Comparison of ENCODE assay signal across 23 cellular contexts in genomic region chrX:96792047-96792446, GRCh38.
"Had no signal": no experiment of that assay in that cellular context is flagged by ENCODE, and none has a peak within 500 bp of the region (broad histone marks: within the 10 kb centered on the region; RNA-seq: fewer than 3 reads in every experiment).

No MANE protein-coding gene starts in this region.

- H2AFZ ChIP-seq: neural progenitor cell had no signal

- H3K9me3 ChIP-seq: esophagus squamous epithelium, lower lobe of right lung, spleen, thoracic aorta, tibial nerve, upper lobe of right lung, uterus had no signal

- ATAC-seq: effector memory CD8-positive, alpha-beta T cell; lower lobe of right lung; naive thymus-derived CD4-positive, alpha-beta T cell; stimulated activated memory B cell treated with anti-CD40 and anti-IgM and Interleukin-4, amounts not matched to agents 10 μg/mL and 1 μg/mL and 100 μg/mL, for 72 hours; stimulated activated naive CD8-positive, alpha-beta T cell treated with anti-CD3 and anti-CD28 coated beads, Interleukin-15, Interleukin-2, amounts not matched to agents 100 U/mL and 50 U/mL, for 24 hours; upper lobe of right lung had no signal

- H3K27me3 ChIP-seq: esophagus squamous epithelium, neural progenitor cell, spleen, upper lobe of right lung had no signal

- H3K4me3 ChIP-seq: esophagus squamous epithelium, lower lobe of right lung, neural progenitor cell, skin epidermis, spleen, thoracic aorta, tibial nerve, upper lobe of right lung, uterus had no signal

- H3K9ac ChIP-seq: neural progenitor cell had no signal

- DNase-seq: cortex of kidney; effector memory CD8-positive, alpha-beta T cell; erythroblast; esophagus squamous epithelium; foreskin melanocyte; head of caudate nucleus; left cardiac atrium; left ventricle myocardium superior; lower lobe of right lung; naive thymus-derived CD4-positive, alpha-beta T cell; posterior cingulate gyrus; spleen; stimulated activated CD4-positive, alpha-beta T cell treated with anti-CD3 and anti-CD28 coated beads, Interleukin-4, amount 100 ng/mL, for 4 hours; stimulated activated naive CD8-positive, alpha-beta T cell treated with anti-CD3 and anti-CD28 coated beads, Interleukin-15, Interleukin-2, amounts not matched to agents 100 U/mL and 50 U/mL, for 24 hours; substantia nigra; upper lobe of right lung; uterus had no signal

- H3K4me1 ChIP-seq: esophagus squamous epithelium, lower lobe of right lung, neural progenitor cell, spleen, tibial nerve, upper lobe of right lung, uterus had no signal

- H3K27ac ChIP-seq: esophagus squamous epithelium, lower lobe of right lung, neural progenitor cell, skin epidermis, spleen, tibial nerve, upper lobe of right lung, uterus had no signal

- H3K4me2 ChIP-seq: neural progenitor cell had no signal

- FAIRE-seq: endometrium had no signal

- H3K36me3 ChIP-seq: esophagus squamous epithelium, lower lobe of right lung, neural progenitor cell, spleen, thoracic aorta, tibial nerve, upper lobe of right lung, uterus had no signal
